Comparison of ENCODE assay signal across 27 cellular contexts in genomic region chr13:79571147-79571546, GRCh38.
"Had no signal": no experiment of that assay in that cellular context is flagged by ENCODE, and none has a peak within 500 bp of the region (broad histone marks: within the 10 kb centered on the region; RNA-seq: fewer than 3 reads in every experiment).

No MANE protein-coding gene starts in this region.

- DNase-seq: dermis blood vessel endothelial cell; effector memory CD4-positive, alpha-beta T cell; erythroblast; esophagus squamous epithelium; gastrocnemius medialis; head of caudate nucleus; kidney; left lung; mesendoderm; midbrain; naive thymus-derived CD4-positive, alpha-beta T cell; occipital lobe; ovary; posterior cingulate gyrus; right lobe of liver; small intestine; stimulated activated CD4-positive, alpha-beta T cell treated with anti-CD3 and anti-CD28 coated beads, Interleukin-12 subunit alpha, Interleukin-12 subunit beta, amount 100 ng/mL, for 4 hours; stimulated activated CD4-positive, alpha-beta T cell treated with anti-CD3 and anti-CD28 coated beads, Interleukin-1b, Interleukin-23, amount 100 ng/mL, for 48 hours; stimulated activated CD4-positive, alpha-beta T cell treated with anti-CD3 and anti-CD28 coated beads, Interleukin-4, amount 100 ng/mL, for 1 hour; stimulated activated CD8-positive, alpha-beta memory T cell treated with anti-CD3 and anti-CD28 coated beads, Interleukin-4, amount 100 ng/mL, for 48 hours; stimulated activated naive CD4-positive, alpha-beta T cell; stimulated activated naive CD8-positive, alpha-beta T cell treated with anti-CD3 and anti-CD28 coated beads, Interleukin-15, amount 100 ng/mL, for 72 hours; transverse colon had no signal

- H3K4me3 ChIP-seq: coronary artery, esophagus squamous epithelium, gastrocnemius medialis, left lung, ovary, right lobe of liver, suprapubic skin, transverse colon, vagina had no signal

- H3K27me3 Mint-ChIP-seq: stimulated activated naive CD8-positive, alpha-beta T cell treated with anti-CD3 and anti-CD28 coated beads, Interleukin-15, amount 100 ng/mL, for 72 hours had no signal

- H3K36me3 ChIP-seq: esophagus squamous epithelium, gastrocnemius medialis, left lung, ovary, right lobe of liver, suprapubic skin, transverse colon, vagina had no signal

- ATAC-seq: gastrocnemius medialis; left lung; naive thymus-derived CD4-positive, alpha-beta T cell; right lobe of liver; stimulated activated naive CD8-positive, alpha-beta T cell treated with anti-CD3 and anti-CD28 coated beads, Interleukin-15, amount 100 ng/mL, for 72 hours had no signal

- H3K4me3 Mint-ChIP-seq: naive thymus-derived CD4-positive, alpha-beta T cell; nephron; stimulated activated naive CD8-positive, alpha-beta T cell treated with anti-CD3 and anti-CD28 coated beads, Interleukin-15, amount 100 ng/mL, for 72 hours had no signal

- H3K4me1 Mint-ChIP-seq: naive thymus-derived CD4-positive, alpha-beta T cell; nephron; stimulated activated naive CD8-positive, alpha-beta T cell treated with anti-CD3 and anti-CD28 coated beads, Interleukin-15, amount 100 ng/mL, for 72 hours had no signal

- H3K27me3 ChIP-seq: esophagus squamous epithelium, gastrocnemius medialis, left lung, ovary, right lobe of liver, suprapubic skin, transverse colon, vagina had no signal

- H3K9me3 Mint-ChIP-seq: stimulated activated naive CD8-positive, alpha-beta T cell treated with anti-CD3 and anti-CD28 coated beads, Interleukin-15, amount 100 ng/mL, for 72 hours had no signal

- H3K4me1 ChIP-seq: esophagus squamous epithelium, gastrocnemius medialis, left lung, right lobe of liver, suprapubic skin, transverse colon, vagina had no signal

- H3K27ac ChIP-seq: coronary artery, esophagus squamous epithelium, gastrocnemius medialis, left lung, ovary, right lobe of liver, suprapubic skin, transverse colon, vagina had no signal

- H3K9me3 ChIP-seq: gastrocnemius medialis, ovary, right lobe of liver, suprapubic skin, transverse colon, vagina had no signal

- H3K27ac Mint-ChIP-seq: naive thymus-derived CD4-positive, alpha-beta T cell; nephron; stimulated activated naive CD8-positive, alpha-beta T cell treated with anti-CD3 and anti-CD28 coated beads, Interleukin-15, amount 100 ng/mL, for 72 hours had no signal
